In the genomic region with DNA sequence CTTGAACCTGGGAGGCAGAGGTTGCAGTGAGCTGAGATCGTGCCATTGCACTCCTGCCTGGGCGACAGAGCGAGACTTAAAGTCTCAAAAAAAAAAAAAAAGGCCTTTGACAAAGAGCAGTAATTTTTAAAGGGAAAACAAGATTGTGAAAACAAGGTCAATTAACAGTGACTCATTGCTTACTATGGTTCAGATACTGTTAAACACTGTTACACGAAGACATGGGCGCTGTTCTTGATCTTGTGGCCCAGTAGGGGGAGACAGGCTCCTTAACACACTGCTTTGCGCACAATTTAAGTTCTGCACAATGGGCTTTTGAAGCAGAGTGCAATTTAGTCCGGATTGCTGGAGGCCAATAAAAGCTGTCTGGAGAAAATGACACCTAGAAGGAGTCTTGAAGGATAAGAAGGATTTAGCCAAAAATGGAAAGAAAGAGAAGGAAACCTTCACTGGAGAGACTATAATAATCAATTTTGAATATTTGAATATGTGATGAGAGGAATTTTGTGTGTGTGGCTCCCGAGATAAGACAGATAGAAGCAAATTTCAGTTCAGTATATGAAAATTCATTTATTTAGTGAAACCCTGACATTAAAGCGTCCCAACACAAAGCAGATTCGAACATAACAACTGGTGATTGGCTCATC, we compare ENCODE assay signal across 1 cellular context.
TF ChIP-seq lines count a peak whose summit lies in the region.

No MANE protein-coding gene starts in this region.

TF ChIP-seq in K562, 482 proteins besides CTCF, POLR2A, EP300 and RAD21 (continued from another document and continues in another):
- TF ChIP-seq, protein P1, sequence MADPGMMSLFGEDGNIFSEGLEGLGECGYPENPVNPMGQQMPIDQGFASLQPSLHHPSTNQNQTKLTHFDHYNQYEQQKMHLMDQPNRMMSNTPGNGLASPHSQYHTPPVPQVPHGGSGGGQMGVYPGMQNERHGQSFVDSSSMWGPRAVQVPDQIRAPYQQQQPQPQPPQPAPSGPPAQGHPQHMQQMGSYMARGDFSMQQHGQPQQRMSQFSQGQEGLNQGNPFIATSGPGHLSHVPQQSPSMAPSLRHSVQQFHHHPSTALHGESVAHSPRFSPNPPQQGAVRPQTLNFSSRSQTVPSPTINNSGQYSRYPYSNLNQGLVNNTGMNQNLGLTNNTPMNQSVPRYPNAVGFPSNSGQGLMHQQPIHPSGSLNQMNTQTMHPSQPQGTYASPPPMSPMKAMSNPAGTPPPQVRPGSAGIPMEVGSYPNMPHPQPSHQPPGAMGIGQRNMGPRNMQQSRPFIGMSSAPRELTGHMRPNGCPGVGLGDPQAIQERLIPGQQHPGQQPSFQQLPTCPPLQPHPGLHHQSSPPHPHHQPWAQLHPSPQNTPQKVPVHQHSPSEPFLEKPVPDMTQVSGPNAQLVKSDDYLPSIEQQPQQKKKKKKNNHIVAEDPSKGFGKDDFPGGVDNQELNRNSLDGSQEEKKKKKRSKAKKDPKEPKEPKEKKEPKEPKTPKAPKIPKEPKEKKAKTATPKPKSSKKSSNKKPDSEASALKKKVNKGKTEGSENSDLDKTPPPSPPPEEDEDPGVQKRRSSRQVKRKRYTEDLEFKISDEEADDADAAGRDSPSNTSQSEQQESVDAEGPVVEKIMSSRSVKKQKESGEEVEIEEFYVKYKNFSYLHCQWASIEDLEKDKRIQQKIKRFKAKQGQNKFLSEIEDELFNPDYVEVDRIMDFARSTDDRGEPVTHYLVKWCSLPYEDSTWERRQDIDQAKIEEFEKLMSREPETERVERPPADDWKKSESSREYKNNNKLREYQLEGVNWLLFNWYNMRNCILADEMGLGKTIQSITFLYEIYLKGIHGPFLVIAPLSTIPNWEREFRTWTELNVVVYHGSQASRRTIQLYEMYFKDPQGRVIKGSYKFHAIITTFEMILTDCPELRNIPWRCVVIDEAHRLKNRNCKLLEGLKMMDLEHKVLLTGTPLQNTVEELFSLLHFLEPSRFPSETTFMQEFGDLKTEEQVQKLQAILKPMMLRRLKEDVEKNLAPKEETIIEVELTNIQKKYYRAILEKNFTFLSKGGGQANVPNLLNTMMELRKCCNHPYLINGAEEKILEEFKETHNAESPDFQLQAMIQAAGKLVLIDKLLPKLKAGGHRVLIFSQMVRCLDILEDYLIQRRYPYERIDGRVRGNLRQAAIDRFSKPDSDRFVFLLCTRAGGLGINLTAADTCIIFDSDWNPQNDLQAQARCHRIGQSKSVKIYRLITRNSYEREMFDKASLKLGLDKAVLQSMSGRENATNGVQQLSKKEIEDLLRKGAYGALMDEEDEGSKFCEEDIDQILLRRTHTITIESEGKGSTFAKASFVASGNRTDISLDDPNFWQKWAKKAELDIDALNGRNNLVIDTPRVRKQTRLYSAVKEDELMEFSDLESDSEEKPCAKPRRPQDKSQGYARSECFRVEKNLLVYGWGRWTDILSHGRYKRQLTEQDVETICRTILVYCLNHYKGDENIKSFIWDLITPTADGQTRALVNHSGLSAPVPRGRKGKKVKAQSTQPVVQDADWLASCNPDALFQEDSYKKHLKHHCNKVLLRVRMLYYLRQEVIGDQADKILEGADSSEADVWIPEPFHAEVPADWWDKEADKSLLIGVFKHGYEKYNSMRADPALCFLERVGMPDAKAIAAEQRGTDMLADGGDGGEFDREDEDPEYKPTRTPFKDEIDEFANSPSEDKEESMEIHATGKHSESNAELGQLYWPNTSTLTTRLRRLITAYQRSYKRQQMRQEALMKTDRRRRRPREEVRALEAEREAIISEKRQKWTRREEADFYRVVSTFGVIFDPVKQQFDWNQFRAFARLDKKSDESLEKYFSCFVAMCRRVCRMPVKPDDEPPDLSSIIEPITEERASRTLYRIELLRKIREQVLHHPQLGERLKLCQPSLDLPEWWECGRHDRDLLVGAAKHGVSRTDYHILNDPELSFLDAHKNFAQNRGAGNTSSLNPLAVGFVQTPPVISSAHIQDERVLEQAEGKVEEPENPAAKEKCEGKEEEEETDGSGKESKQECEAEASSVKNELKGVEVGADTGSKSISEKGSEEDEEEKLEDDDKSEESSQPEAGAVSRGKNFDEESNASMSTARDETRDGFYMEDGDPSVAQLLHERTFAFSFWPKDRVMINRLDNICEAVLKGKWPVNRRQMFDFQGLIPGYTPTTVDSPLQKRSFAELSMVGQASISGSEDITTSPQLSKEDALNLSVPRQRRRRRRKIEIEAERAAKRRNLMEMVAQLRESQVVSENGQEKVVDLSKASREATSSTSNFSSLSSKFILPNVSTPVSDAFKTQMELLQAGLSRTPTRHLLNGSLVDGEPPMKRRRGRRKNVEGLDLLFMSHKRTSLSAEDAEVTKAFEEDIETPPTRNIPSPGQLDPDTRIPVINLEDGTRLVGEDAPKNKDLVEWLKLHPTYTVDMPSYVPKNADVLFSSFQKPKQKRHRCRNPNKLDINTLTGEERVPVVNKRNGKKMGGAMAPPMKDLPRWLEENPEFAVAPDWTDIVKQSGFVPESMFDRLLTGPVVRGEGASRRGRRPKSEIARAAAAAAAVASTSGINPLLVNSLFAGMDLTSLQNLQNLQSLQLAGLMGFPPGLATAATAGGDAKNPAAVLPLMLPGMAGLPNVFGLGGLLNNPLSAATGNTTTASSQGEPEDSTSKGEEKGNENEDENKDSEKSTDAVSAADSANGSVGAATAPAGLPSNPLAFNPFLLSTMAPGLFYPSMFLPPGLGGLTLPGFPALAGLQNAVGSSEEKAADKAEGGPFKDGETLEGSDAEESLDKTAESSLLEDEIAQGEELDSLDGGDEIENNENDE (IDR thresholded peaks at IDR 0.05; ENCODE audit: low read depth, low read length): no peak
- TF ChIP-seq ZSCAN29 (IDR thresholded peaks at IDR 0.05) (no peak), TCF3 (CRISPR knock-in tag; IDR thresholded peaks at IDR 0.05) (no peak; the same call in 1 of the 2 replicates), FOXM1 (IDR thresholded peaks at IDR 0.05; ENCODE audit: low read depth) (no peak; the same call in none of the 2 replicates), FOXM1 (CRISPR knock-in tag; IDR thresholded peaks at IDR 0.05; ENCODE audit: low read depth) (no peak), NCOA1 (IDR thresholded peaks at IDR 0.05; ENCODE audit: low read depth) (no peak), CXXC5 (CRISPR knock-in tag; IDR thresholded peaks at IDR 0.05) (no peak), SAFB (IDR thresholded peaks at IDR 0.05; ENCODE audit: borderline replicate concordance, low read depth, low read length) (no peak), RHOXF2B (CRISPR knock-in tag; conservative IDR thresholded peaks at IDR 0.05) (no peak), PHF8 (IDR thresholded peaks at IDR 0.05; ENCODE audit: borderline replicate concordance, low read length) (no peak), MEF2A (IDR thresholded peaks at IDR 0.05; ENCODE audit: control insufficient read depth, low read depth, low read length) (no peak), POLR2AphosphoS2 (IDR thresholded peaks at IDR 0.05; ENCODE audit: low read length) (no peak), SLC30A9 (CRISPR knock-in tag; IDR thresholded peaks at IDR 0.05) (no peak), HCFC1 (IDR thresholded peaks at IDR 0.05; ENCODE audit: low read depth, low read length) (0 out of 2 replicates have a peak, but pooled peaks have one; percentile 19), ZNF184 (CRISPR knock-in tag; IDR thresholded peaks at IDR 0.05) (no peak), ZNF12 (CRISPR knock-in tag; IDR thresholded peaks at IDR 0.05) (no peak), ZNF274 (IDR thresholded peaks at IDR 0.05; ENCODE audit: borderline replicate concordance, low read depth, low read length) (no peak), RBBP5 (IDR thresholded peaks at IDR 0.05; ENCODE audit: borderline replicate concordance, insufficient read depth, low read length, poor library complexity, severe bottlenecking) (no peak), GTF2F1 (IDR thresholded peaks at IDR 0.05; ENCODE audit: low read depth, low read length) (no peak), PRPF4 (IDR thresholded peaks at IDR 0.05; ENCODE audit: insufficient read depth, low read depth, low read length, poor library complexity, severe bottlenecking) (no peak), BCL6 (CRISPR knock-in tag; IDR thresholded peaks at IDR 0.05) (no peak), ZNF384 (IDR thresholded peaks at IDR 0.05; ENCODE audit: low read depth, low read length) (peak; percentile 52; the same call in 1 of the 2 replicates), WHSC1 (IDR thresholded peaks at IDR 0.05; ENCODE audit: low read length) (no peak), ZNF3 (CRISPR knock-in tag; IDR thresholded peaks at IDR 0.05) (no peak), POLR2H (tag; IDR thresholded peaks at IDR 0.05; ENCODE audit: low read depth) (no peak)
- TF ChIP-seq, protein P2, sequence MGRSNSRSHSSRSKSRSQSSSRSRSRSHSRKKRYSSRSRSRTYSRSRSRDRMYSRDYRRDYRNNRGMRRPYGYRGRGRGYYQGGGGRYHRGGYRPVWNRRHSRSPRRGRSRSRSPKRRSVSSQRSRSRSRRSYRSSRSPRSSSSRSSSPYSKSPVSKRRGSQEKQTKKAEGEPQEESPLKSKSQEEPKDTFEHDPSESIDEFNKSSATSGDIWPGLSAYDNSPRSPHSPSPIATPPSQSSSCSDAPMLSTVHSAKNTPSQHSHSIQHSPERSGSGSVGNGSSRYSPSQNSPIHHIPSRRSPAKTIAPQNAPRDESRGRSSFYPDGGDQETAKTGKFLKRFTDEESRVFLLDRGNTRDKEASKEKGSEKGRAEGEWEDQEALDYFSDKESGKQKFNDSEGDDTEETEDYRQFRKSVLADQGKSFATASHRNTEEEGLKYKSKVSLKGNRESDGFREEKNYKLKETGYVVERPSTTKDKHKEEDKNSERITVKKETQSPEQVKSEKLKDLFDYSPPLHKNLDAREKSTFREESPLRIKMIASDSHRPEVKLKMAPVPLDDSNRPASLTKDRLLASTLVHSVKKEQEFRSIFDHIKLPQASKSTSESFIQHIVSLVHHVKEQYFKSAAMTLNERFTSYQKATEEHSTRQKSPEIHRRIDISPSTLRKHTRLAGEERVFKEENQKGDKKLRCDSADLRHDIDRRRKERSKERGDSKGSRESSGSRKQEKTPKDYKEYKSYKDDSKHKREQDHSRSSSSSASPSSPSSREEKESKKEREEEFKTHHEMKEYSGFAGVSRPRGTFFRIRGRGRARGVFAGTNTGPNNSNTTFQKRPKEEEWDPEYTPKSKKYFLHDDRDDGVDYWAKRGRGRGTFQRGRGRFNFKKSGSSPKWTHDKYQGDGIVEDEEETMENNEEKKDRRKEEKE (IDR thresholded peaks at IDR 0.05; ENCODE audit: borderline replicate concordance in 1 of 2, control insufficient read depth in 1 of 2, low read depth in 2 of 2, low read length in 1 of 2): no peak
- TF ChIP-seq, protein P3, sequence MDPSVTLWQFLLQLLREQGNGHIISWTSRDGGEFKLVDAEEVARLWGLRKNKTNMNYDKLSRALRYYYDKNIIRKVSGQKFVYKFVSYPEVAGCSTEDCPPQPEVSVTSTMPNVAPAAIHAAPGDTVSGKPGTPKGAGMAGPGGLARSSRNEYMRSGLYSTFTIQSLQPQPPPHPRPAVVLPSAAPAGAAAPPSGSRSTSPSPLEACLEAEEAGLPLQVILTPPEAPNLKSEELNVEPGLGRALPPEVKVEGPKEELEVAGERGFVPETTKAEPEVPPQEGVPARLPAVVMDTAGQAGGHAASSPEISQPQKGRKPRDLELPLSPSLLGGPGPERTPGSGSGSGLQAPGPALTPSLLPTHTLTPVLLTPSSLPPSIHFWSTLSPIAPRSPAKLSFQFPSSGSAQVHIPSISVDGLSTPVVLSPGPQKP (CRISPR knock-in tag; IDR thresholded peaks at IDR 0.05): no peak
- TF ChIP-seq, protein P4, sequence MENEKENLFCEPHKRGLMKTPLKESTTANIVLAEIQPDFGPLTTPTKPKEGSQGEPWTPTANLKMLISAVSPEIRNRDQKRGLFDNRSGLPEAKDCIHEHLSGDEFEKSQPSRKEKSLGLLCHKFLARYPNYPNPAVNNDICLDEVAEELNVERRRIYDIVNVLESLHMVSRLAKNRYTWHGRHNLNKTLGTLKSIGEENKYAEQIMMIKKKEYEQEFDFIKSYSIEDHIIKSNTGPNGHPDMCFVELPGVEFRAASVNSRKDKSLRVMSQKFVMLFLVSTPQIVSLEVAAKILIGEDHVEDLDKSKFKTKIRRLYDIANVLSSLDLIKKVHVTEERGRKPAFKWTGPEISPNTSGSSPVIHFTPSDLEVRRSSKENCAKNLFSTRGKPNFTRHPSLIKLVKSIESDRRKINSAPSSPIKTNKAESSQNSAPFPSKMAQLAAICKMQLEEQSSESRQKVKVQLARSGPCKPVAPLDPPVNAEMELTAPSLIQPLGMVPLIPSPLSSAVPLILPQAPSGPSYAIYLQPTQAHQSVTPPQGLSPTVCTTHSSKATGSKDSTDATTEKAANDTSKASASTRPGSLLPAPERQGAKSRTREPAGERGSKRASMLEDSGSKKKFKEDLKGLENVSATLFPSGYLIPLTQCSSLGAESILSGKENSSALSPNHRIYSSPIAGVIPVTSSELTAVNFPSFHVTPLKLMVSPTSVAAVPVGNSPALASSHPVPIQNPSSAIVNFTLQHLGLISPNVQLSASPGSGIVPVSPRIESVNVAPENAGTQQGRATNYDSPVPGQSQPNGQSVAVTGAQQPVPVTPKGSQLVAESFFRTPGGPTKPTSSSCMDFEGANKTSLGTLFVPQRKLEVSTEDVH (IDR thresholded peaks at IDR 0.05; ENCODE audit: low read depth, partially characterized antibody): peak; percentile 36
- TF ChIP-seq, protein P5, sequence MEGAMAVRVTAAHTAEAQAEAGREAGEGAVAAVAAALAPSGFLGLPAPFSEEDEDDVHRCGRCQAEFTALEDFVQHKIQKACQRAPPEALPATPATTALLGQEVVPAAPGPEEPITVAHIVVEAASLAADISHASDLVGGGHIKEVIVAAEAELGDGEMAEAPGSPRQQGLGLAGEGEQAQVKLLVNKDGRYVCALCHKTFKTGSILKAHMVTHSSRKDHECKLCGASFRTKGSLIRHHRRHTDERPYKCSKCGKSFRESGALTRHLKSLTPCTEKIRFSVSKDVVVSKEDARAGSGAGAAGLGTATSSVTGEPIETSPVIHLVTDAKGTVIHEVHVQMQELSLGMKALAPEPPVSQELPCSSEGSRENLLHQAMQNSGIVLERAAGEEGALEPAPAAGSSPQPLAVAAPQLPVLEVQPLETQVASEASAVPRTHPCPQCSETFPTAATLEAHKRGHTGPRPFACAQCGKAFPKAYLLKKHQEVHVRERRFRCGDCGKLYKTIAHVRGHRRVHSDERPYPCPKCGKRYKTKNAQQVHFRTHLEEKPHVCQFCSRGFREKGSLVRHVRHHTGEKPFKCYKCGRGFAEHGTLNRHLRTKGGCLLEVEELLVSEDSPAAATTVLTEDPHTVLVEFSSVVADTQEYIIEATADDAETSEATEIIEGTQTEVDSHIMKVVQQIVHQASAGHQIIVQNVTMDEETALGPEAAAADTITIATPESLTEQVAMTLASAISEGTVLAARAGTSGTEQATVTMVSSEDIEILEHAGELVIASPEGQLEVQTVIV (CRISPR knock-in tag; IDR thresholded peaks at IDR 0.05; ENCODE audit: borderline replicate concordance): no peak
- TF ChIP-seq, protein P6, sequence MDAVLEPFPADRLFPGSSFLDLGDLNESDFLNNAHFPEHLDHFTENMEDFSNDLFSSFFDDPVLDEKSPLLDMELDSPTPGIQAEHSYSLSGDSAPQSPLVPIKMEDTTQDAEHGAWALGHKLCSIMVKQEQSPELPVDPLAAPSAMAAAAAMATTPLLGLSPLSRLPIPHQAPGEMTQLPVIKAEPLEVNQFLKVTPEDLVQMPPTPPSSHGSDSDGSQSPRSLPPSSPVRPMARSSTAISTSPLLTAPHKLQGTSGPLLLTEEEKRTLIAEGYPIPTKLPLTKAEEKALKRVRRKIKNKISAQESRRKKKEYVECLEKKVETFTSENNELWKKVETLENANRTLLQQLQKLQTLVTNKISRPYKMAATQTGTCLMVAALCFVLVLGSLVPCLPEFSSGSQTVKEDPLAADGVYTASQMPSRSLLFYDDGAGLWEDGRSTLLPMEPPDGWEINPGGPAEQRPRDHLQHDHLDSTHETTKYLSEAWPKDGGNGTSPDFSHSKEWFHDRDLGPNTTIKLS (IDR thresholded peaks at IDR 0.05; ENCODE audit: borderline replicate concordance, low read depth): 0 out of 2 replicates have a peak, but pooled peaks have one; percentile 34
